ENCODE assay signal across 15 cellular contexts in genomic region chr16:31403590-31404352, GRCh38.
DNase-seq lines count a peak whose midpoint lies in the region; ATAC-seq and TF ChIP-seq lines count a peak whose summit lies in the region.
"Had no signal": no experiment of that assay in that cellular context is flagged by ENCODE, and none has a peak within 500 bp of the region (broad histone marks: within the 10 kb centered on the region; RNA-seq: fewer than 3 reads in every experiment).

No MANE protein-coding gene starts in this region.

- no peak overlapping the region for H3K27ac ChIP-seq in coronary artery
- H3K27ac ChIP-seq: thoracic aorta had no signal

- H3K4me3 Mint-ChIP-seq in stimulated activated memory B cell treated with anti-CD40 and anti-IgM and Interleukin-4, amounts not matched to agents 10 μg/mL and 1 μg/mL and 100 μg/mL, for 72 hours = no peak overlapping the region
- H3K4me3 Mint-ChIP-seq: activated CD8-positive, alpha-beta T cell treated with anti-CD3 and anti-CD28 coated beads, Interleukin-2, amount 10 ng/mL, durations not matched to agents 7 days and 5 days; effector memory CD8-positive, alpha-beta T cell had no signal

- H3K9me3 Mint-ChIP-seq in stimulated activated memory B cell treated with anti-CD40 and anti-IgM and Interleukin-4, amounts not matched to agents 10 μg/mL and 1 μg/mL and 100 μg/mL, for 72 hours = peaks cover 8% of the 10 kb centered on the region

- H3K4me3 ChIP-seq in GM12864 (ENCODE audit: low read depth, low read length) = peak overlapping the region; percentile 50
- peak overlapping the region; percentile 46 for H3K4me3 ChIP-seq in NT2/D1 (ENCODE audit: insufficient read length, low read depth)
- peak overlapping the region; percentile 17 for H3K4me3 ChIP-seq in coronary artery
- H3K4me3 ChIP-seq: thoracic aorta had no signal

- peaks cover 8% of the 10 kb centered on the region for H3K36me3 Mint-ChIP-seq in stimulated activated memory B cell treated with anti-CD40 and anti-IgM and Interleukin-4, amounts not matched to agents 10 μg/mL and 1 μg/mL and 100 μg/mL, for 72 hours

- peaks cover 8% of the 10 kb centered on the region for H3K27me3 Mint-ChIP-seq in stimulated activated memory B cell treated with anti-CD40 and anti-IgM and Interleukin-4, amounts not matched to agents 10 μg/mL and 1 μg/mL and 100 μg/mL, for 72 hours

- peaks cover 11% of the 10 kb centered on the region; the same call in 1 of the 2 replicates for H3K9me3 ChIP-seq in NT2/D1 (ENCODE audit: insufficient read depth, low read length)
- H3K9me3 ChIP-seq: thoracic aorta had no signal

- H3K27ac Mint-ChIP-seq in stimulated activated memory B cell treated with anti-CD40 and anti-IgM and Interleukin-4, amounts not matched to agents 10 μg/mL and 1 μg/mL and 100 μg/mL, for 72 hours = no peak overlapping the region
- H3K27ac Mint-ChIP-seq: activated CD8-positive, alpha-beta T cell treated with anti-CD3 and anti-CD28 coated beads, Interleukin-2, amount 10 ng/mL, durations not matched to agents 7 days and 5 days had no signal

- in situ Hi-C loops in ACHN (cut with HindIII; ENCODE audit: low pct_ligation_motif_present, low pct_unique_long_range_greater_than_20kb, low sequenced_read_pairs) = no loop called here

- no peaks in the 10 kb centered on the region for H3K27me3 ChIP-seq in NT2/D1 (ENCODE audit: insufficient read depth, insufficient read length)

- peaks cover 14% of the 10 kb centered on the region for H3K36me3 ChIP-seq in NT2/D1 (ENCODE audit: insufficient read depth, insufficient read length, low read length)
- H3K36me3 ChIP-seq: thoracic aorta had no signal

- peak; percentile 18 for ATAC-seq in stimulated activated memory B cell treated with anti-CD40 and anti-IgM and Interleukin-4, amounts not matched to agents 10 μg/mL and 1 μg/mL and 100 μg/mL, for 72 hours
- no peak for ATAC-seq in GM19328 (IDR thresholded peaks at IDR 0.05; ENCODE audit: unreplicated experiment)
- ATAC-seq: activated CD8-positive, alpha-beta T cell treated with anti-CD3 and anti-CD28 coated beads, Interleukin-2, amount 10 ng/mL, durations not matched to agents 7 days and 5 days; effector memory CD8-positive, alpha-beta T cell; left lobe of liver; sciatic nerve had no signal

- H3K4me1 ChIP-seq in NT2/D1 (ENCODE audit: insufficient read depth, insufficient read length) = no peaks in the 10 kb centered on the region

- no peak for DNase-seq in GM12864 (ENCODE audit: low read depth)
- DNase-seq in NT2/D1 (ENCODE audit: low read depth, low spot score) = no peak
- no peak for DNase-seq in coronary artery (ENCODE audit: low spot score)
- DNase-seq in NCI-H82 treated with DMSO at 0.1 percent for 48 hours (lab: John Stamatoyannopoulos, UW; ENCODE audit: unreplicated experiment) = no peak
- no peak for DNase-seq in ACHN
- DNase-seq: activated CD8-positive, alpha-beta T cell treated with anti-CD3 and anti-CD28 coated beads, Interleukin-2, amount 10 ng/mL, durations not matched to agents 7 days and 5 days; effector memory CD8-positive, alpha-beta T cell; NCI-H2029; NCI-H526; stimulated activated CD4-positive, alpha-beta T cell treated with anti-CD3 and anti-CD28 coated beads, Interleukin-4, amount 100 ng/mL, for 4 hours had no signal

- peaks cover 12% of the 10 kb centered on the region for H3K4me1 Mint-ChIP-seq in stimulated activated memory B cell treated with anti-CD40 and anti-IgM and Interleukin-4, amounts not matched to agents 10 μg/mL and 1 μg/mL and 100 μg/mL, for 72 hours

- no peak for TF ChIP-seq CTCF in GM12864 (IDR thresholded peaks at IDR 0.05; ENCODE audit: low read depth, low read length, missing control alignments)
- no peak for TF ChIP-seq CTCF in coronary artery (IDR thresholded peaks at IDR 0.05)

- H3K9ac ChIP-seq in NT2/D1 (ENCODE audit: insufficient read length, low read depth) = peak overlapping the region; percentile 70
